8 cellular contexts compared by ENCODE assay signal in genomic region chrX:57821703-57822375, GRCh38.
A peak's percentile ranks its signal among the peaks of the same experiment; 100 is the strongest.
DNase-seq lines count a peak whose midpoint lies in the region; ATAC-seq and TF ChIP-seq lines count a peak whose summit lies in the region.

No MANE protein-coding gene starts in this region.

- H4K20me1 ChIP-seq in osteoblast (ENCODE audit: insufficient read depth, low read length): no peaks in the 10 kb centered on the region

- peak; percentile 64 for ATAC-seq in HG03025 (IDR thresholded peaks at IDR 0.05; ENCODE audit: low FRiP score, unreplicated experiment)
- peak; percentile 52 for ATAC-seq in activated B cell treated with CpG ODN at 0.5 μM for 24 hours (ENCODE audit: low read depth)
- no peak for ATAC-seq in GM19397 (IDR thresholded peaks at IDR 0.05; ENCODE audit: unreplicated experiment)

- H3K4me3 ChIP-seq in fibroblast of pulmonary artery (replicated peaks; ENCODE audit: low read depth, low read length): no peak overlapping the region
- peak overlapping the region; percentile 32 for H3K4me3 ChIP-seq in osteoblast (ENCODE audit: insufficient read depth, low read length)

- no peaks in the 10 kb centered on the region for H3K36me3 Mint-ChIP-seq in activated B cell treated with CpG ODN at 0.5 μM for 24 hours (ENCODE audit: low read depth)

- intact Hi-C loops in activated B cell treated with CpG ODN at 0.5 μM for 24 hours (cut with micrococcal nuclease): loop anchor here (1.0 kb wide), 3 partner anchors 97 to 204 kb away; no protein-coding TSS in a partner anchor

- peak; percentile 50 for TF ChIP-seq CTCF in GM10248 (IDR thresholded peaks at IDR 0.05; ENCODE audit: control extremely low read depth, extremely low read depth, low read depth, missing control alignments)
- TF ChIP-seq CTCF in activated B cell treated with CpG ODN at 0.5 μM for 24 hours (IDR thresholded peaks at IDR 0.05): peak; percentile 38
- TF ChIP-seq CTCF in fibroblast of pulmonary artery (IDR thresholded peaks at IDR 0.05; ENCODE audit: low read length, missing control alignments): peak; percentile 57
- TF ChIP-seq CTCF in osteoblast (IDR thresholded peaks at IDR 0.05; ENCODE audit: extremely low read depth, low read depth, low read length): peak; percentile 61

- H3K27ac ChIP-seq in osteoblast (ENCODE audit: low read depth, low read length): no peak overlapping the region

- H3K4me1 ChIP-seq in osteoblast (ENCODE audit: insufficient read depth, low read length): no peaks in the 10 kb centered on the region

- no peak overlapping the region for H3K4me3 Mint-ChIP-seq in activated B cell treated with CpG ODN at 0.5 μM for 24 hours

- DNase-seq in ACHN (peak; percentile 52), GM10248 (ENCODE audit: extremely low spot score) (peak; percentile 23), NCI-H2227 (lab: John Stamatoyannopoulos, UW; ENCODE audit: unreplicated experiment) (peak; percentile 79), activated B cell treated with CpG ODN at 0.5 μM for 24 hours (no peak), fibroblast of pulmonary artery (ENCODE audit: low read depth) (peak; percentile 76), osteoblast (ENCODE audit: insufficient read length, low spot score, missing footprints) (no peak)

- no peaks in the 10 kb centered on the region for H3K9me3 Mint-ChIP-seq in activated B cell treated with CpG ODN at 0.5 μM for 24 hours

- CTCF ChIA-PET in GM10248 (lab: Yijun Ruan, JAX): interaction anchor here (0.9 to 5.9 kb wide), 7 partner anchors 94 to 204 kb away, joined by 3 to 30 read pairs (median 4); no protein-coding TSS in a partner anchor
- CTCF ChIA-PET in activated B cell treated with CpG ODN at 0.5 μM for 24 hours (lab: Charles Lee): interaction anchor here (1.2 to 6.1 kb wide), 4 partner anchors 50 to 204 kb away, joined by 3 to 45 read pairs (median 5); no protein-coding TSS in a partner anchor

- peak overlapping the region; percentile 57 for H2AFZ ChIP-seq in osteoblast (ENCODE audit: low read length)

- no peaks in the 10 kb centered on the region for H3K27me3 Mint-ChIP-seq in activated B cell treated with CpG ODN at 0.5 μM for 24 hours

- POLR2A ChIA-PET in GM10248 (lab: Yijun Ruan, JAX) (no interaction called here), activated B cell treated with CpG ODN at 0.5 μM for 24 hours (lab: Charles Lee) (no interaction called here)

- no peaks in the 10 kb centered on the region for H3K36me3 ChIP-seq in osteoblast (ENCODE audit: insufficient read depth, low read length)

- no peaks in the 10 kb centered on the region for H3K9me3 ChIP-seq in osteoblast (ENCODE audit: low read depth, low read length)

- no peaks in the 10 kb centered on the region for H3K79me2 ChIP-seq in osteoblast (ENCODE audit: insufficient read depth, low read length)

- H3K27me3 ChIP-seq in osteoblast (ENCODE audit: insufficient read depth, low read length): no peaks in the 10 kb centered on the region

- peaks cover 4% of the 10 kb centered on the region for H3K4me1 Mint-ChIP-seq in activated B cell treated with CpG ODN at 0.5 μM for 24 hours

- H3K4me2 ChIP-seq in osteoblast (ENCODE audit: insufficient read depth, low read length): peak overlapping the region; percentile 56

- no peak overlapping the region for H3K27ac Mint-ChIP-seq in activated B cell treated with CpG ODN at 0.5 μM for 24 hours

- in situ Hi-C loops in ACHN (cut with HindIII; ENCODE audit: low pct_ligation_motif_present, low pct_unique_long_range_greater_than_20kb, low sequenced_read_pairs): no loop called here

Comparison
In these comparisons a context has a peak if more than half of its experiments do, and no peak if none do; other contexts are left out.
1. DNase-seq: peak in ACHN (single experiment), GM10248 (single experiment), NCI-H2227 (single experiment) and fibroblast of pulmonary artery (single experiment); none in activated B cell treated with CpG ODN at 0.5 μM for 24 hours (single experiment) and osteoblast (single experiment).
2. Peak in every context shown above with its lines, with median percentiles within 50 percentile points of each other: CTCF ChIP-seq.